Comparison of ENCODE assay signal across 11 cellular contexts in genomic region chr15:90407871-90408317, GRCh38. TPM values are rescaled to one million over a fixed set of nuclear protein-coding genes. Genes with fewer than 3 reads are reported as not detected.
DNase-seq lines count a peak whose midpoint lies in the region; ATAC-seq, FAIRE-seq and TF ChIP-seq lines count a peak whose summit lies in the region.
"Had no signal": no experiment of that assay in that cellular context is flagged by ENCODE, and none has a peak within 500 bp of the region (broad histone marks: within the 10 kb centered on the region; RNA-seq: fewer than 3 reads in every experiment).

No MANE protein-coding gene starts in this region.

- H3K36me3 Mint-ChIP-seq in naive thymus-derived CD4-positive, alpha-beta T cell, result peaks cover 0 to 34% (median 24%) of the 10 kb centered on the region in 5 donors

- H3K9me3 Mint-ChIP-seq in naive thymus-derived CD4-positive, alpha-beta T cell, result peaks cover 0 to 5% (median 2%) of the 10 kb centered on the region in 11 donors

- DNase-seq in CD1c-positive myeloid dendritic cell (ENCODE audit: extremely low spot score) (peak; percentile 37), breast epithelium (ENCODE audit: low spot score in 2 of 2) (no peak), retina (no peak), H54 (ENCODE audit: insufficient read length, low spot score) (no peak), G401 (ENCODE audit: low spot score) (no peak)
- DNase-seq in naive thymus-derived CD4-positive, alpha-beta T cell, result no peak
- DNase-seq: NCI-H510A treated with DMSO at 0.1 percent for 48 hours had no signal

- peak overlapping the region; percentile 59 to 96 for H3K27ac ChIP-seq in breast epithelium
- H3K27ac ChIP-seq in naive thymus-derived CD4-positive, alpha-beta T cell (ENCODE audit: low read depth, low read length), result no peak overlapping the region

- H3K36me3 ChIP-seq in breast epithelium, result no peaks in the 10 kb centered on the region
- no peaks in the 10 kb centered on the region for H3K36me3 ChIP-seq in naive thymus-derived CD4-positive, alpha-beta T cell (ENCODE audit: control insufficient read depth in 2 of 3, insufficient read depth in 3 of 3, low read length in 3 of 3)

- intact Hi-C loops in breast epithelium (cut with DNase I; ENCODE audit: low total_unique reads), result no loop called here
- intact Hi-C loops in naive thymus-derived CD4-positive, alpha-beta T cell (cut with micrococcal nuclease), result loop anchor here in 1 of 2 donors (1.0 to 10.0 kb wide), 5 partner anchors 8 to 447 kb away; partner anchors contain the start of gene IQGAP1

- no peaks in the 10 kb centered on the region for H3K27me3 ChIP-seq in breast epithelium
- H3K27me3 ChIP-seq in naive thymus-derived CD4-positive, alpha-beta T cell (ENCODE audit: control insufficient read depth in 2 of 2, insufficient read depth in 2 of 2, low read length in 2 of 2), result no peaks in the 10 kb centered on the region

- ATAC-seq in HG02610 (IDR thresholded peaks at IDR 0.05; ENCODE audit: unreplicated experiment), result peak; percentile 42
- peak; percentile 85 for ATAC-seq in naive thymus-derived CD4-positive, alpha-beta T cell
- ATAC-seq in GM21447 (IDR thresholded peaks at IDR 0.05; ENCODE audit: unreplicated experiment), result no peak

- no peak for TF ChIP-seq CTCF in breast epithelium (IDR thresholded peaks at IDR 0.05)

- H3K4me3 Mint-ChIP-seq in naive thymus-derived CD4-positive, alpha-beta T cell, result peak overlapping the region in 8 of 10 donors; percentile 2 to 54 (median 20)

- no peak overlapping the region for H3K4me3 ChIP-seq in breast epithelium
- H3K4me3 ChIP-seq in naive thymus-derived CD4-positive, alpha-beta T cell (ENCODE audit: low read length), result no peak overlapping the region

- peaks cover 0 to 30% of the 10 kb centered on the region in 2 donors for H3K4me1 ChIP-seq in breast epithelium
- H3K4me1 ChIP-seq in naive thymus-derived CD4-positive, alpha-beta T cell (ENCODE audit: control insufficient read depth in 2 of 2, insufficient read depth in 2 of 2, low read length in 2 of 2), result peaks cover 17 to 24% of the 10 kb centered on the region in 2 donors

- H3K27ac Mint-ChIP-seq in naive thymus-derived CD4-positive, alpha-beta T cell, result peak overlapping the region in 7 of 9 donors; percentile 1 to 76 (median 41)

- TF ChIP-seq POLR2A in breast epithelium (IDR thresholded peaks at IDR 0.05), result no peak
- TF ChIP-seq POLR2A in H54 (IDR thresholded peaks at IDR 0.05; ENCODE audit: low read depth, low read length), result no peak

- FAIRE-seq in H54 (lab: Jason Lieb, UNC), result no peak
- FAIRE-seq: G401.6, islet of Langerhans had no signal

- POLR2A ChIA-PET in naive thymus-derived CD4-positive, alpha-beta T cell (lab: Charles Lee), result interaction anchor here (0.7 to 2.0 kb wide), 5 partner anchors 14 to 132 kb away, joined by 3 to 4 read pairs (median 3); partner anchors contain the start of gene IQGAP1

- no peaks in the 10 kb centered on the region for H3K27me3 Mint-ChIP-seq in naive thymus-derived CD4-positive, alpha-beta T cell

- no peaks in the 10 kb centered on the region for H3K9me3 ChIP-seq in breast epithelium
- no peaks in the 10 kb centered on the region for H3K9me3 ChIP-seq in naive thymus-derived CD4-positive, alpha-beta T cell (ENCODE audit: control insufficient read depth in 2 of 3, low read length in 3 of 3)

- peaks cover 56 to 85% (median 80%) of the 10 kb centered on the region in 7 donors for H3K4me1 Mint-ChIP-seq in naive thymus-derived CD4-positive, alpha-beta T cell

- in situ Hi-C loops in G401 (cut with HindIII; ENCODE audit: low sequenced_read_pairs), result no loop called here

- CTCF ChIA-PET in naive thymus-derived CD4-positive, alpha-beta T cell (lab: Charles Lee), result interaction anchor here (1.1 kb wide), 1 partner anchor 46 kb away, joined by 3 read pairs; no protein-coding TSS in a partner anchor

RNA-seq across cellular contexts. Expression of gene IQGAP1, which starts 19.9 kb away (rescaled TPM):
- 100 to 1,000 TPM; 244 to 387 (median 288) TPM for total RNA-seq in breast epithelium
- 100 to 1,000 TPM in 2 of 5 experiments, 10 to 100 TPM in 3; 81.8 to 263 (median 93.8) TPM for total RNA-seq in naive thymus-derived CD4-positive, alpha-beta T cell
- polyA plus RNA-seq in naive thymus-derived CD4-positive, alpha-beta T cell, result 10 to 100 TPM; 73.9 to 79.4 TPM
- 52.7 and 55.2 TPM in 2 replicates for total RNA-seq in G401 (2014; rRNA removed; shearing (Covaris generic))

RNA-seq across cellular contexts. Expression of gene ZNF774, which starts 55.8 kb away (rescaled TPM):
- total RNA-seq in breast epithelium, result 1 to 10 TPM; 2.6 to 7.6 (median 4.6) TPM
- 1 to 10 TPM in 3 of 5 experiments, under 1 TPM in 2; 0.22 to 2.0 (median 1.5) TPM for total RNA-seq in naive thymus-derived CD4-positive, alpha-beta T cell
- polyA plus RNA-seq in naive thymus-derived CD4-positive, alpha-beta T cell, result under 1 TPM; 0.08 to 0.16 TPM
- 0.27 and 0.62 TPM in 2 replicates for total RNA-seq in G401 (2014; rRNA removed; shearing (Covaris generic))
